ENCODE assay signal across 10 cellular contexts in the genomic region with DNA sequence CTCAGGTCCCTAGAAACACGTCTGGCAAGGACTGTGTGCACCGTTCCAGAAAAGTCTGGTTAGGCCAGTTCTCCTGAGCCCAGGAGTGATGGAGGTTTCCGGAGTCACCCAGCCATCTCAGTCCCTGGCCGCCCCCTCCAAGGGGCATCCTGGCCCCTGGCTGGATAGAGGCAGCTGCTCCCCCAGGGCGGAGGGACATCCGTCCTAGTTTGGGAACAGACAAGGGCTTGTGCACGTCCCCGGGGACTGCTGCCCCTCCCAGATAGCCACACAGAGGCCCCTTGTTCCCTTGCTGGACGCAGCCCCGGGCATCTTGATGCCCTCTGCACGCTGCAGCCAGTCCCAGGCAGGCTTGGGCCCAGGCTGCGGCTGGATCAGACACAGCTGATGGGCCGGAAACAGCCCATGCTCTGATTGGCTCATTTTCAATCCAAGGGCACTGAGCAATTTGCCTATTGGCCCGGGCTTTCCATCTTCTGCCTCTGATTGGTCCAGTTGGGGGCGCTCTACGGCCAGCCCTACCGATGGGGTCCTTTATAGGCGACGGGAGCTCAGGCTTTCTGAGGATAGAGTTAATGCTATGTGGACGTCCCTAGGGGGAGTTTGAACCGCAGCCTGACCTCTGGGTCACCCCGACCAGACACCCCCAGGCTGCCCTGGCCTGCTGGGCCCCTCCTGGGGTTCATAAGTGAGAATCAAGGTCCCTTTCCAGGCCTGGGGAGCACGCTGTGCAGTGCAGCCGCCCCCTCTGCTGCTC. TPM values are rescaled to one million over a fixed set of nuclear protein-coding genes. Genes with fewer than 3 reads are reported as not detected.
DNase-seq lines count a peak whose midpoint lies in the region; ATAC-seq, FAIRE-seq and TF ChIP-seq lines count a peak whose summit lies in the region.
"Had no signal": no experiment of that assay in that cellular context is flagged by ENCODE, and none has a peak within 500 bp of the region (broad histone marks: within the 10 kb centered on the region; RNA-seq: fewer than 3 reads in every experiment).

No MANE protein-coding gene starts in this region.

- peak; percentile 17 for DNase-seq in G401 (ENCODE audit: low spot score)
- DNase-seq in anterior cingulate cortex (lab: John Stamatoyannopoulos, UW) = peak in 57 of 58 donors; percentile 19 to 97 (median 85)
- peak; percentile 42 for DNase-seq in hepatic stellate cell (ENCODE audit: low spot score)
- DNase-seq in gastrocnemius medialis = peak in 1 of 2 donors; percentile 49
- no peak for DNase-seq in GM19239 (ENCODE audit: insufficient read length, low spot score)
- no peak for DNase-seq in activated CD8-positive, alpha-beta memory T cell treated with anti-CD3 and anti-CD28 coated beads, Interleukin-2, amount 10 ng/mL, durations not matched to agents 7 days and 5 days
- DNase-seq: KBM-7 had no signal

- no peak overlapping the region for H3K27ac Mint-ChIP-seq in activated CD8-positive, alpha-beta memory T cell treated with anti-CD3 and anti-CD28 coated beads, Interleukin-2, amount 10 ng/mL, durations not matched to agents 7 days and 5 days

- peak overlapping the region; percentile 54 to 64 (median 60) for H3K27ac ChIP-seq in gastrocnemius medialis

- H3K36me3 Mint-ChIP-seq in activated CD8-positive, alpha-beta memory T cell treated with anti-CD3 and anti-CD28 coated beads, Interleukin-2, amount 10 ng/mL, durations not matched to agents 7 days and 5 days = peaks cover 3% of the 10 kb centered on the region

- H3K27me3 Mint-ChIP-seq in activated CD8-positive, alpha-beta memory T cell treated with anti-CD3 and anti-CD28 coated beads, Interleukin-2, amount 10 ng/mL, durations not matched to agents 7 days and 5 days = no peaks in the 10 kb centered on the region

- peaks cover 15% of the 10 kb centered on the region for H3K4me1 Mint-ChIP-seq in activated CD8-positive, alpha-beta memory T cell treated with anti-CD3 and anti-CD28 coated beads, Interleukin-2, amount 10 ng/mL, durations not matched to agents 7 days and 5 days

- H3K4me1 ChIP-seq in gastrocnemius medialis = peaks cover 3 to 13% of the 10 kb centered on the region in 2 donors

- no peak overlapping the region for H3K4me3 ChIP-seq in gastrocnemius medialis

- CTCF ChIA-PET in activated CD8-positive, alpha-beta memory T cell treated with anti-CD3 and anti-CD28 coated beads, Interleukin-2, amount 10 ng/mL, durations not matched to agents 7 days and 5 days (lab: Charles Lee) = interaction anchor here (0.5 to 5.9 kb wide), 9 partner anchors 9 to 229 kb away, joined by 3 to 55 read pairs (median 6); a partner anchor contains a TSS

- H3K27me3 ChIP-seq in gastrocnemius medialis = peaks cover 8 to 25% (median 19%) of the 10 kb centered on the region in 3 donors

- FAIRE-seq in GM19239 (lab: Jason Lieb, UNC) = no peak
- FAIRE-seq: G401.6 had no signal

- H3K4me3 Mint-ChIP-seq in activated CD8-positive, alpha-beta memory T cell treated with anti-CD3 and anti-CD28 coated beads, Interleukin-2, amount 10 ng/mL, durations not matched to agents 7 days and 5 days = no peak overlapping the region

- no peaks in the 10 kb centered on the region for H3K36me3 ChIP-seq in gastrocnemius medialis

- no peaks in the 10 kb centered on the region for H3K9me3 Mint-ChIP-seq in activated CD8-positive, alpha-beta memory T cell treated with anti-CD3 and anti-CD28 coated beads, Interleukin-2, amount 10 ng/mL, durations not matched to agents 7 days and 5 days (ENCODE audit: low read depth)

- no peak for TF ChIP-seq POLR2A in gastrocnemius medialis (IDR thresholded peaks at IDR 0.05)

- intact Hi-C loops in gastrocnemius medialis (cut with DNase I; ENCODE audit: low total_unique reads) = loop anchor here (5.0 kb wide), 1 partner anchor 35 kb away; a partner anchor contains a TSS

- in situ Hi-C loops in G401 (cut with HindIII; ENCODE audit: low sequenced_read_pairs) (no loop called here), gastrocnemius medialis (cut with MboI; ENCODE audit: low sequenced_read_pairs in 4 of 4) (loop anchor here in 2 of 4 donors (25.0 kb wide), 1 partner anchor 290 kb away; a partner anchor contains a TSS)

- no peaks in the 10 kb centered on the region for H3K9me3 ChIP-seq in gastrocnemius medialis

- ATAC-seq in gastrocnemius medialis (peak in 1 of 2 donors; percentile 29), HG02885 (IDR thresholded peaks at IDR 0.05; ENCODE audit: poor library complexity, unreplicated experiment) (no peak), GM21390 (IDR thresholded peaks at IDR 0.05; ENCODE audit: unreplicated experiment) (no peak)
- ATAC-seq in activated CD8-positive, alpha-beta memory T cell treated with anti-CD3 and anti-CD28 coated beads, Interleukin-2, amount 10 ng/mL, durations not matched to agents 7 days and 5 days = no peak

- no peak for TF ChIP-seq CTCF in gastrocnemius medialis (IDR thresholded peaks at IDR 0.05 in 4 of 5, conservative IDR thresholded peaks at IDR 0.05 in 1 of 5)

RNA-seq across cellular contexts. Expression of a gene that starts 3.7 kb away (rescaled TPM):
- 8.0 and 14.0 TPM in 2 replicates for total RNA-seq in G401 (2014; rRNA removed; shearing (Covaris generic))
- total RNA-seq in gastrocnemius medialis = 1 to 10 TPM in 2 of 4 donors, under 1 TPM in 2; 0.56 to 2.2 (median 1.1) TPM
- total RNA-seq in activated CD8-positive, alpha-beta memory T cell treated with anti-CD3 and anti-CD28 coated beads, Interleukin-2, amount 10 ng/mL, durations not matched to agents 7 days and 5 days = 1 to 10 TPM; 6.1 to 8.5 TPM

RNA-seq across cellular contexts. Expression of a gene that starts 24.6 kb away (rescaled TPM):
- total RNA-seq in G401 (2014; rRNA removed; shearing (Covaris generic)) = 134 and 137 TPM in 2 replicates
- 100 to 1,000 TPM in 1 of 4 donors, 10 to 100 TPM in 3; 68.3 to 112 (median 84.4) TPM for total RNA-seq in gastrocnemius medialis
- 100 to 1,000 TPM in 1 of 2 experiments, 10 to 100 TPM in 1; 85.4 to 112 TPM for total RNA-seq in activated CD8-positive, alpha-beta memory T cell treated with anti-CD3 and anti-CD28 coated beads, Interleukin-2, amount 10 ng/mL, durations not matched to agents 7 days and 5 days

RNA-seq across cellular contexts. Expression of a gene that starts 32.6 kb away (rescaled TPM):
- total RNA-seq in G401 (2014; rRNA removed; shearing (Covaris generic)) = 36.9 and 72.9 TPM in 2 replicates
- 10 to 100 TPM; 11.5 to 43.0 (median 17.7) TPM for total RNA-seq in gastrocnemius medialis
- total RNA-seq in activated CD8-positive, alpha-beta memory T cell treated with anti-CD3 and anti-CD28 coated beads, Interleukin-2, amount 10 ng/mL, durations not matched to agents 7 days and 5 days = 100 to 1,000 TPM; 433 to 500 TPM

RNA-seq across cellular contexts. Expression of a gene that starts 43.5 kb away (rescaled TPM):
- total RNA-seq in G401 (2014; rRNA removed; shearing (Covaris generic)) = 14.5 and 16.9 TPM in 2 replicates
- total RNA-seq in gastrocnemius medialis = 10 to 100 TPM in 1 of 4 donors, 1 to 10 TPM in 3; 5.0 to 10.5 (median 7.7) TPM
- total RNA-seq in activated CD8-positive, alpha-beta memory T cell treated with anti-CD3 and anti-CD28 coated beads, Interleukin-2, amount 10 ng/mL, durations not matched to agents 7 days and 5 days = 10 to 100 TPM; 17.7 to 31.5 TPM

RNA-seq across cellular contexts. Expression of a gene that starts 59.4 kb away (rescaled TPM):
- 2.4 and 7.1 TPM in 2 replicates for total RNA-seq in G401 (2014; rRNA removed; shearing (Covaris generic))
- not detected for total RNA-seq in gastrocnemius medialis
- total RNA-seq in activated CD8-positive, alpha-beta memory T cell treated with anti-CD3 and anti-CD28 coated beads, Interleukin-2, amount 10 ng/mL, durations not matched to agents 7 days and 5 days = under 1 TPM; 0.89 to 0.99 TPM

Comparison
In these comparisons a context has a peak if more than half of its experiments do, and no peak if none do; other contexts are left out.
1. DNase-seq: peak in G401 (single experiment), anterior cingulate cortex (57 of 58) and hepatic stellate cell (single experiment); none in GM19239 (single experiment) and activated CD8-positive, alpha-beta memory T cell treated with anti-CD3 and anti-CD28 coated beads, Interleukin-2, amount 10 ng/mL, durations not matched to agents 7 days and 5 days (single experiment).